ENCODE assay signal across 1 cellular context in the genomic region with DNA sequence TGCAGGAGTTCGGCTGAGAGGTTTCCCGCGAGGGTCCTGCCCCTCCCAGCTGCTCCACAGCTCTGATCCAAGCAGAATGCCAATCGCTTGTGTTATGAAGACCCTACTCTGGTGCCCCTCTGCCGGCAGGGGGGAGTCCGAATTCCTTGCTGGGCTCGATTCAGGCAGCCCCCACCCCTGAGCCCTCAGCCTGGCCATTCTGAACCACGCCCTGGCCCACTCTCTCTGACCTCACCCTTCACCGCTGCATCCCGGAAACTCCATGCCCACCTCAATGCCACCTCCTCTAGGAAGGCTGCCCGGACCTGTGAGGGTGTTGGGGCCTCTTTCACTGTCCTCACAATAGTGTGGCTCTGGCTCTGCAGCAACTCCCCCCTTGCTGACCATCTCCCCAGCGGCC.
TF ChIP-seq lines count a peak whose summit lies in the region.

No MANE protein-coding gene starts in this region.

TF ChIP-seq in H1, 55 proteins besides CTCF, POLR2A, EP300 and RAD21:
- TF ChIP-seq KDM4A (IDR thresholded peaks at IDR 0.05; ENCODE audit: low read depth, low read length, severe bottlenecking), result no peak
- no peak for TF ChIP-seq E2F6 (IDR thresholded peaks at IDR 0.05)
- no peak for TF ChIP-seq JUN (IDR thresholded peaks at IDR 0.05; ENCODE audit: low read depth, low read length)
- TF ChIP-seq SP4 (IDR thresholded peaks at IDR 0.05; ENCODE audit: low read length), result no peak
- no peak for TF ChIP-seq POLR2AphosphoS5 (IDR thresholded peaks at IDR 0.05; ENCODE audit: low read depth, low read length)
- no peak for TF ChIP-seq TAF7 (optimal IDR thresholded peaks at IDR 0.05; ENCODE audit: borderline replicate concordance, low read depth, low read length)
- TF ChIP-seq KDM1A (IDR thresholded peaks at IDR 0.05; ENCODE audit: borderline replicate concordance, low read length), result no peak
- TF ChIP-seq BACH1 (IDR thresholded peaks at IDR 0.05; ENCODE audit: low read length), result no peak
- no peak for TF ChIP-seq BRCA1 (IDR thresholded peaks at IDR 0.05; ENCODE audit: low read depth, low read length)
